In genomic region chr18:64663086-64663485, GRCh38 we compare ENCODE assay signal across 31 cellular contexts.
A peak's percentile ranks its signal among the peaks of the same experiment; 100 is the strongest.
DNase-seq lines count a peak whose midpoint lies in the region; ATAC-seq and TF ChIP-seq lines count a peak whose summit lies in the region.
"Had no signal": no experiment of that assay in that cellular context is flagged by ENCODE, and none has a peak within 500 bp of the region (broad histone marks: within the 10 kb centered on the region; RNA-seq: fewer than 3 reads in every experiment).

No MANE protein-coding gene starts in this region.

- dilution Hi-C loops in mammary epithelial cell (cut with HindIII; ENCODE audit: low sequenced_read_pairs), result no loop called here

- no peak for ATAC-seq in HG03342 (IDR thresholded peaks at IDR 0.05; ENCODE audit: unreplicated experiment)
- ATAC-seq: A549; CD8-positive, alpha-beta T cell had no signal

- no peak overlapping the region for H2AFZ ChIP-seq in mammary epithelial cell (ENCODE audit: low read depth, low read length)

- no peaks in the 10 kb centered on the region for H3K79me2 ChIP-seq in mammary epithelial cell (ENCODE audit: insufficient read depth, low read length)

- no peaks in the 10 kb centered on the region for H3K27me3 ChIP-seq in mammary epithelial cell (ENCODE audit: insufficient read depth, low read length)
- H3K27me3 ChIP-seq: BE2C; BLaER1; BLaER1 treated with 17β-estradiol and CSF1 and Interleukin-3, amounts not matched to agents 10 nM and 100 nM had no signal

- H3K4me3 ChIP-seq in mammary epithelial cell (replicated peaks in 1 of 3; ENCODE audit: insufficient read depth in 1 of 3, low read depth in 2 of 3, low read length in 3 of 3), result no peak overlapping the region
- H3K4me3 ChIP-seq: A549; BLaER1; BLaER1 treated with 17β-estradiol and CSF1 and Interleukin-3, amounts not matched to agents 10 nM and 100 nM had no signal

- H4K20me1 ChIP-seq in mammary epithelial cell (ENCODE audit: insufficient read depth, low read length), result no peaks in the 10 kb centered on the region
- H4K20me1 ChIP-seq: BLaER1; BLaER1 treated with 17β-estradiol and CSF1 and Interleukin-3, amounts not matched to agents 10 nM and 100 nM had no signal

- no peaks in the 10 kb centered on the region for H3K4me1 ChIP-seq in mammary epithelial cell (ENCODE audit: insufficient read depth, low read length)
- H3K4me1 ChIP-seq: A549; BE2C; BLaER1; BLaER1 treated with 17β-estradiol and CSF1 and Interleukin-3, amounts not matched to agents 10 nM and 100 nM; Caco-2 had no signal

- DNase-seq in COLO829 (ENCODE audit: low spot score), result peak; percentile 66
- DNase-seq in SK-MEL-5 (ENCODE audit: low read depth, low spot score), result peak; percentile 96
- peak; percentile 89 for DNase-seq in foreskin melanocyte
- no peak for DNase-seq in NCI-H748 (lab: John Stamatoyannopoulos, UW; ENCODE audit: unreplicated experiment)
- DNase-seq in mammary epithelial cell, result no peak
- DNase-seq: 8988T; ACHN; AML-193; BE2C; C1 segment of cervical spinal cord; Caco-2; Calu3; CD4-positive, alpha-beta memory T cell; CD4-positive, alpha-beta T cell; CD4-positive, CD25-positive, alpha-beta regulatory T cell; CD8-positive, alpha-beta memory T cell; CD8-positive, alpha-beta T cell; COR-L47; DMS 273 treated with DMSO at 0.1 percent for 48 hours; DMS153; DMS53; DMS79; DMS79 treated with DMSO at 0.1 percent for 48 hours; DND-41; EL had no signal

- no peak for TF ChIP-seq CTCF in mammary epithelial cell (conservative IDR thresholded peaks at IDR 0.05 in 1 of 2, IDR thresholded peaks at IDR 0.05 in 1 of 2; ENCODE audit: extremely low read depth in 1 of 2, insufficient read depth in 1 of 2, low read depth in 1 of 2, low read length in 2 of 2)

- H3K9ac ChIP-seq in mammary epithelial cell (ENCODE audit: insufficient read depth, low read length), result no peak overlapping the region
- H3K9ac ChIP-seq: BLaER1; BLaER1 treated with 17β-estradiol and CSF1 and Interleukin-3, amounts not matched to agents 10 nM and 100 nM had no signal

- H3K4me2 ChIP-seq in mammary epithelial cell (ENCODE audit: insufficient read depth, low read depth, low read length), result no peak overlapping the region
- H3K4me2 ChIP-seq: A549; BLaER1; BLaER1 treated with 17β-estradiol and CSF1 and Interleukin-3, amounts not matched to agents 10 nM and 100 nM had no signal

- H3K9me3 ChIP-seq in mammary epithelial cell (replicated peaks; ENCODE audit: insufficient read depth, low read length), result no peaks in the 10 kb centered on the region
- H3K9me3 ChIP-seq: A549; BE2C; BLaER1; BLaER1 treated with 17β-estradiol and CSF1 and Interleukin-3, amounts not matched to agents 10 nM and 100 nM; Caco-2 had no signal

- no TSS peak for BruUV-seq in mammary epithelial cell (replicated peaks; lab: Mats Ljungman, UMichigan)

- no peaks in the 10 kb centered on the region for H3K36me3 ChIP-seq in mammary epithelial cell (ENCODE audit: insufficient read depth, low read length)
- H3K36me3 ChIP-seq: BE2C; BLaER1; BLaER1 treated with 17β-estradiol and CSF1 and Interleukin-3, amounts not matched to agents 10 nM and 100 nM had no signal

- WGBS in mammary epithelial cell (ENCODE audit: low coverage, missing lambda C conversion rate), result 44% methylated on average over 2 of the region's 2 CpGs

- in situ Hi-C loops in SK-MEL-5 (cut with HindIII; ENCODE audit: low pct_unique_long_range_greater_than_20kb, low sequenced_read_pairs) (no loop called here), mammary epithelial cell (cut with MboI; ENCODE audit: low sequenced_read_pairs in 2 of 2) (no loop called here)

- H3K27ac ChIP-seq in mammary epithelial cell (ENCODE audit: insufficient read depth, low read depth, low read length), result no peak overlapping the region
- H3K27ac ChIP-seq: 22Rv1; A549; BLaER1; BLaER1 treated with 17β-estradiol and CSF1 and Interleukin-3, amounts not matched to agents 10 nM and 100 nM; C4-2B had no signal

- intact Hi-C loops in mammary epithelial cell (cut with micrococcal nuclease), result no loop called here

- CTCF ChIA-PET in mammary epithelial cell (lab: Charles Lee; ENCODE audit: low non-redundant PET), result no interaction called here

Comparison
In these comparisons a context has a peak if more than half of its experiments do, and no peak if none do; other contexts are left out.
1. DNase-seq: peak in COLO829 (single experiment), SK-MEL-5 (single experiment) and foreskin melanocyte (single experiment); none in NCI-H748 (single experiment) and mammary epithelial cell (single experiment).